1 cellular context compared by ENCODE assay signal in the genomic region with DNA sequence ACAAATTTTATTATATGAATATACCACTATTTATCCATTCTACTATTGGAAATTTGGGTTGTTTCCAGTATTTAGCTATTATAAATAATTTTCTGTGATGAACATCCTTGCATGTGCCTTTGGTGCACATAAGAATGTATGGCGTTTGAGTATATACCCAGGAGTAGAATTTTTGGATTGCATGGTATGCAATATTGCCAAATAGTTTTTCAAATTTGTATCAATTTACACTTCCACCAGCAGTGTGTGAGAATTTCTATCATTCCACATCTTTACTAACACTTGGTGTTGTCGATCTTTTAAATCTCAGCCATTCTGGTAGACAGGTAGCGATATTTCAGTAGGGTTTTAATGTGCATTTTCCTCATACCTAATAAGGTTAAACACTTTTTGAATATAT.
TF ChIP-seq lines count a peak whose summit lies in the region.

No MANE protein-coding gene starts in this region.

TF ChIP-seq in HCT116, 20 proteins besides CTCF, POLR2A, EP300 and RAD21 (continued from another document):
- TF ChIP-seq, protein P1, sequence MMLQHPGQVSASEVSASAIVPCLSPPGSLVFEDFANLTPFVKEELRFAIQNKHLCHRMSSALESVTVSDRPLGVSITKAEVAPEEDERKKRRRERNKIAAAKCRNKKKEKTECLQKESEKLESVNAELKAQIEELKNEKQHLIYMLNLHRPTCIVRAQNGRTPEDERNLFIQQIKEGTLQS (IDR thresholded peaks at IDR 0.05): no peak
- TF ChIP-seq CBX3 (IDR thresholded peaks at IDR 0.05; ENCODE audit: low read depth): no peak
TF ChIP-seq in HCT116: peak in this region for 0.
